Comparison of ENCODE assay signal across 8 cellular contexts in genomic region chr5:172775326-172776234, GRCh38. TPM values are rescaled to one million over a fixed set of nuclear protein-coding genes. Genes with fewer than 3 reads are reported as not detected.
DNase-seq lines count a peak whose midpoint lies in the region; ATAC-seq, FAIRE-seq and TF ChIP-seq lines count a peak whose summit lies in the region.

No MANE protein-coding gene starts in this region.

- in situ Hi-C loops in K562 (cut with MboI) = no loop called here

- TF ChIP-seq CTCF in K562 (IDR thresholded peaks at IDR 0.05 in 2 of 3, conservative IDR thresholded peaks at IDR 0.05 in 1 of 3; ENCODE audit: insufficient read depth in 2 of 3, low read depth in 1 of 3, low read length in 3 of 3) (no peak), left lung (IDR thresholded peaks at IDR 0.05) (no peak), tibial nerve (IDR thresholded peaks at IDR 0.05) (no peak)

- no peak overlapping the region for H3K4me3 Mint-ChIP-seq in activated CD4-positive, alpha-beta T cell treated with anti-CD3 and anti-CD28 coated beads, Interleukin-2, amount 10 ng/mL, durations not matched to agents 7 days and 5 days

- H3K4me2 ChIP-seq in K562 (ENCODE audit: insufficient read depth, low read length) = no peak overlapping the region

- TF ChIP-seq RAD21 in K562 (CRISPR knock-in tag; conservative IDR thresholded peaks at IDR 0.05 in 1 of 2, IDR thresholded peaks at IDR 0.05 in 1 of 2) = no peak

- 0 out of 2 replicates have a peak overlapping the region, but pooled peaks have one; percentile 14 for H2AFZ ChIP-seq in K562 (ENCODE audit: low read depth, low read length)

- POLR2A ChIA-PET in activated CD4-positive, alpha-beta T cell treated with anti-CD3 and anti-CD28 coated beads, Interleukin-2, amount 10 ng/mL, durations not matched to agents 7 days and 5 days (lab: Charles Lee) = no interaction called here
- POLR2A ChIA-PET in K562 (lab: Yijun Ruan, JAX) = interaction anchor here (0.6 to 1.7 kb wide), 5 partner anchors 11 to 155 kb away, joined by 3 to 4 read pairs (median 3); no protein-coding TSS in a partner anchor

- no peaks in the 10 kb centered on the region for H3K27me3 Mint-ChIP-seq in activated CD4-positive, alpha-beta T cell treated with anti-CD3 and anti-CD28 coated beads, Interleukin-2, amount 10 ng/mL, durations not matched to agents 7 days and 5 days

- DNase-seq in activated CD4-positive, alpha-beta T cell treated with anti-CD3 and anti-CD28 coated beads, Interleukin-2, amount 10 ng/mL, durations not matched to agents 7 days and 5 days = no peak
- no peak for DNase-seq in activated CD4-positive, alpha-beta T cell treated with anti-CD3 and anti-CD28 coated beads for 4 hours
- no peak for DNase-seq in K562 (ENCODE audit: extremely low read depth in 1 of 4, low spot score in 3 of 4)
- DNase-seq in left lung = peak; percentile 85 to 89
- DNase-seq in tibial nerve (ENCODE audit: low spot score in 2 of 2) = peak; percentile 79 to 92
- DNase-seq in cerebellar nuclear complex (lab: John Stamatoyannopoulos, UW) = no peak
- no peak for DNase-seq in Ammon's horn (ENCODE audit: low spot score)
- no peak for DNase-seq in NCI-H1436 (lab: John Stamatoyannopoulos, UW)

- no peaks in the 10 kb centered on the region for H3K9me3 Mint-ChIP-seq in activated CD4-positive, alpha-beta T cell treated with anti-CD3 and anti-CD28 coated beads, Interleukin-2, amount 10 ng/mL, durations not matched to agents 7 days and 5 days

- H3K36me3 ChIP-seq in K562 (ENCODE audit: control insufficient read depth, insufficient read depth, low read length) = no peaks in the 10 kb centered on the region
- H3K36me3 ChIP-seq in left lung = peaks cover 0 to 3% of the 10 kb centered on the region in 2 donors
- no peaks in the 10 kb centered on the region for H3K36me3 ChIP-seq in tibial nerve

- peaks cover 52 to 54% of the 10 kb centered on the region in 2 experiments for H3K4me1 ChIP-seq in K562 (replicated peaks in 1 of 2; ENCODE audit: control insufficient read depth in 2 of 2, insufficient read depth in 2 of 2, low read length in 2 of 2)
- peaks cover 52 to 81% of the 10 kb centered on the region in 2 donors for H3K4me1 ChIP-seq in left lung
- peaks cover 0 to 71% (median 46%) of the 10 kb centered on the region in 4 donors for H3K4me1 ChIP-seq in tibial nerve

- H3K4me3 ChIP-seq in K562 (no peak overlapping the region), left lung (no peak overlapping the region), tibial nerve (no peak overlapping the region)

- no peak for FAIRE-seq in K562 (lab: Jason Lieb, UNC)

- no peaks in the 10 kb centered on the region for H3K9me3 ChIP-seq in K562 (replicated peaks; ENCODE audit: control insufficient read depth, insufficient read depth, low read depth, low read length)
- no peaks in the 10 kb centered on the region for H3K9me3 ChIP-seq in left lung
- H3K9me3 ChIP-seq in tibial nerve = no peaks in the 10 kb centered on the region

- TF ChIP-seq POLR2A in K562 (conservative IDR thresholded peaks at IDR 0.05) (no peak), tibial nerve (IDR thresholded peaks at IDR 0.05) (no peak)

- intact Hi-C loops in K562 (cut with micrococcal nuclease) (loop anchor here (10.0 kb wide), 1 partner anchor 549 kb away; the partner anchor contains the start of gene STC2), left lung (cut with DNase I) (loop anchor here in 1 of 2 donors (10.0 kb wide), 2 partner anchors 61 to 89 kb away; no protein-coding TSS in a partner anchor)

- whole genome bisulfite sequencing in K562 (ENCODE audit: insufficient coverage, low coverage, missing lambda C conversion rate) = 83% methylated on average over 11 of the region's 11 CpGs
- 84 to 85% methylated on average over 11 of the region's 11 CpGs for WGBS in tibial nerve, 2 donors

- peak overlapping the region; percentile 20 for H3K27ac Mint-ChIP-seq in activated CD4-positive, alpha-beta T cell treated with anti-CD3 and anti-CD28 coated beads, Interleukin-2, amount 10 ng/mL, durations not matched to agents 7 days and 5 days

- peaks cover 56% of the 10 kb centered on the region for H3K4me1 Mint-ChIP-seq in activated CD4-positive, alpha-beta T cell treated with anti-CD3 and anti-CD28 coated beads, Interleukin-2, amount 10 ng/mL, durations not matched to agents 7 days and 5 days

- peaks cover 5% of the 10 kb centered on the region for H3K79me2 ChIP-seq in K562 (ENCODE audit: control insufficient read depth, insufficient read depth, low read length)

- no peaks in the 10 kb centered on the region for H3K9me1 ChIP-seq in K562 (ENCODE audit: control insufficient read depth, insufficient read depth, low read length)

- no peaks in the 10 kb centered on the region for H3K36me3 Mint-ChIP-seq in activated CD4-positive, alpha-beta T cell treated with anti-CD3 and anti-CD28 coated beads, Interleukin-2, amount 10 ng/mL, durations not matched to agents 7 days and 5 days (ENCODE audit: low read depth)

- H3K9ac ChIP-seq in K562 (ENCODE audit: insufficient read depth in 1 of 2, low read depth in 2 of 2, low read length in 2 of 2) = peak overlapping the region in 1 of 2 experiments; percentile 28; a peak in 2 of 4 replicates

- H4K20me1 ChIP-seq in K562 (replicated peaks; ENCODE audit: control insufficient read depth, insufficient read depth, low read length) = peaks cover under 1% of the 10 kb centered on the region

- H3K27me3 ChIP-seq in K562 (ENCODE audit: control insufficient read depth in 2 of 2, insufficient read depth in 2 of 2, low read length in 2 of 2) (no peaks in the 10 kb centered on the region), left lung (no peaks in the 10 kb centered on the region), tibial nerve (no peaks in the 10 kb centered on the region)

- TF ChIP-seq EP300 in K562 (IDR thresholded peaks at IDR 0.05; ENCODE audit: low read length) (no peak), tibial nerve (IDR thresholded peaks at IDR 0.05) (peak; percentile 64 to 95)

- no TSS peak for BruUV-seq in K562 (replicated peaks; lab: Mats Ljungman, UMichigan)

- CTCF ChIA-PET in activated CD4-positive, alpha-beta T cell treated with anti-CD3 and anti-CD28 coated beads, Interleukin-2, amount 10 ng/mL, durations not matched to agents 7 days and 5 days (lab: Charles Lee) = interaction anchor here (0.8 to 1.4 kb wide), 3 partner anchors 10 to 19 kb away, joined by 3 read pairs; no protein-coding TSS in a partner anchor
- CTCF ChIA-PET in K562 (lab: Yijun Ruan, JAX; ENCODE audit: low intra/inter-chr PET ratio) = no interaction called here

- ATAC-seq in K562 = no peak
- peak; percentile 5 for ATAC-seq in left lung

- H3K27ac ChIP-seq in K562 (ENCODE audit: extremely low read depth, low read depth, low read length) = no peak overlapping the region; the same call in 2 of the 3 replicates
- H3K27ac ChIP-seq in left lung = peak overlapping the region; percentile 80 to 100
- peak overlapping the region; percentile 97 to 99 (median 99) for H3K27ac ChIP-seq in tibial nerve

TF ChIP-seq in K562, 482 proteins besides CTCF, POLR2A, EP300 and RAD21 (continues in another document):
- TF ChIP-seq CEBPG (CRISPR knock-in tag; IDR thresholded peaks at IDR 0.05) (peak; percentile 63; the same call in 1 of the 2 replicates), CEBPG (tag; conservative IDR thresholded peaks at IDR 0.05 in 1 of 2, IDR thresholded peaks at IDR 0.05 in 1 of 2) (peak; percentile 60 to 91)

RNA-seq across cellular contexts. Expression of gene DUSP1, which starts 4.6 kb away (rescaled TPM):
- total RNA-seq in activated CD4-positive, alpha-beta T cell treated with anti-CD3 and anti-CD28 coated beads, Interleukin-2, amount 10 ng/mL, durations not matched to agents 7 days and 5 days = 10 to 100 TPM; 11.3 to 14.9 TPM
- 11.5 and 24.3 TPM in 2 replicates for total RNA-seq in K562 (2011; cell fraction: chromatin; rRNA removed; ENCODE audit: low replicate concordance)
- total RNA-seq in K562 (2011; cell fraction: nucleolus; rRNA removed) = 32.5 and 33.0 TPM in 2 replicates
- 17.9 and 22.4 TPM in 2 replicates for total RNA-seq in K562 (2011; cell fraction: nucleoplasm; rRNA removed)
- 12.8 and 18.9 TPM in 2 replicates for total RNA-seq in K562 (2014; rRNA removed)
- 5.0 and 7.3 TPM in 2 replicates for total RNA-seq in K562 (2014; rRNA removed; fragmentation: Illumina TruSeq; extraction: Trizol)
- 4.4 and 4.8 TPM in 2 replicates for total RNA-seq in K562 (2015; rRNA removed; fragmentation: Illumina TruSeq; extraction: Trizol)
- 14.2 and 17.1 TPM in 2 replicates for total RNA-seq in K562 (2021)
- 12.6 and 13.3 TPM in 2 replicates for polyA plus RNA-seq in K562 (2011; rRNA removed)
- 16.2 and 25.8 TPM in 2 replicates for polyA plus RNA-seq in K562 (2011; cell fraction: cytosol; rRNA removed)
- polyA plus RNA-seq in K562 (2011; cell fraction: nucleus; rRNA removed) = 26.5 and 30.4 TPM in 2 replicates
- 8.3 and 11.4 TPM in 2 replicates for polyA plus RNA-seq in K562 (2012)
- polyA plus RNA-seq in K562 (2014; fragmentation: Illumina TruSeq; extraction: Trizol) = 8.0 and 8.5 TPM in 2 replicates
- 1 to 10 TPM; 2.1 to 3.0 TPM for polyA plus RNA-seq in K562 (2014; fragmentation: Nextera tagmentation; extraction: Ambion mirVana)
- 10.1 and 14.1 TPM in 2 replicates for polyA plus RNA-seq in K562 (2014; rRNA removed)
- 13.6 and 20.8 TPM in 2 replicates for polyA minus RNA-seq in K562 (2011; rRNA and poly(A)+ RNA removed)
- 13.5 and 14.0 TPM in 2 replicates for polyA minus RNA-seq in K562 (2011; cell fraction: cytosol; rRNA and poly(A)+ RNA removed)
- polyA minus RNA-seq in K562 (2011; cell fraction: nucleus; rRNA and poly(A)+ RNA removed) = 23.3 and 31.2 TPM in 2 replicates
- 100 to 1,000 TPM; 203 to 239 TPM for total RNA-seq in left lung
- total RNA-seq in tibial nerve = 1,000 to 10,000 TPM; 1,787 to 2,412 (median 1,885) TPM

RNA-seq across cellular contexts. Expression of gene ERGIC1, which starts 58.5 kb away (rescaled TPM):
- total RNA-seq in activated CD4-positive, alpha-beta T cell treated with anti-CD3 and anti-CD28 coated beads, Interleukin-2, amount 10 ng/mL, durations not matched to agents 7 days and 5 days = 10 to 100 TPM; 43.4 to 45.0 TPM
- 94.3 and 160 TPM in 2 replicates for total RNA-seq in K562 (2011; cell fraction: chromatin; rRNA removed; ENCODE audit: low replicate concordance)
- total RNA-seq in K562 (2011; cell fraction: nucleolus; rRNA removed) = 81.7 and 85.4 TPM in 2 replicates
- 98.5 and 147 TPM in 2 replicates for total RNA-seq in K562 (2011; cell fraction: nucleoplasm; rRNA removed)
- 20.9 and 38.1 TPM in 2 replicates for total RNA-seq in K562 (2014; rRNA removed)
- total RNA-seq in K562 (2014; rRNA removed; fragmentation: Illumina TruSeq; extraction: Trizol) = 33.5 and 38.8 TPM in 2 replicates
- 41.9 and 42.5 TPM in 2 replicates for total RNA-seq in K562 (2015; rRNA removed; fragmentation: Illumina TruSeq; extraction: Trizol)
- 48.0 and 51.3 TPM in 2 replicates for total RNA-seq in K562 (2021)
- polyA plus RNA-seq in K562 (2011; rRNA removed) = 36.4 and 39.2 TPM in 2 replicates
- polyA plus RNA-seq in K562 (2011; cell fraction: cytosol; rRNA removed) = 59.9 and 75.2 TPM in 2 replicates
- 37.4 and 51.3 TPM in 2 replicates for polyA plus RNA-seq in K562 (2011; cell fraction: nucleus; rRNA removed)
- polyA plus RNA-seq in K562 (2012) = 49.8 and 50.4 TPM in 2 replicates
- 58.0 and 68.4 TPM in 2 replicates for polyA plus RNA-seq in K562 (2014; fragmentation: Illumina TruSeq; extraction: Trizol)
- polyA plus RNA-seq in K562 (2014; fragmentation: Nextera tagmentation; extraction: Ambion mirVana) = 10 to 100 TPM in 1 of 2 experiments, 1 to 10 TPM in 1; 5.5 to 11.7 TPM
- polyA plus RNA-seq in K562 (2014; rRNA removed) = 32.9 and 45.5 TPM in 2 replicates
- 42.0 and 52.9 TPM in 2 replicates for polyA minus RNA-seq in K562 (2011; rRNA and poly(A)+ RNA removed)
- 26.8 and 27.7 TPM in 2 replicates for polyA minus RNA-seq in K562 (2011; cell fraction: cytosol; rRNA and poly(A)+ RNA removed)
- 19.5 and 22.5 TPM in 2 replicates for polyA minus RNA-seq in K562 (2011; cell fraction: nucleus; rRNA and poly(A)+ RNA removed)
- total RNA-seq in left lung = 100 to 1,000 TPM; 165 to 229 TPM
- total RNA-seq in tibial nerve = 100 to 1,000 TPM in 2 of 4 donors, 10 to 100 TPM in 2; 60.9 to 123 (median 99.3) TPM

Comparison
In these comparisons a context has a peak if more than half of its experiments do, and no peak if none do; other contexts are left out.
1. DNase-seq: peak in left lung (2 of 2) and tibial nerve (2 of 2); none in activated CD4-positive, alpha-beta T cell treated with anti-CD3 and anti-CD28 coated beads, Interleukin-2, amount 10 ng/mL, durations not matched to agents 7 days and 5 days (single experiment), activated CD4-positive, alpha-beta T cell treated with anti-CD3 and anti-CD28 coated beads for 4 hours (0 of 2), K562 (0 of 4), cerebellar nuclear complex (0 of 2), Ammon's horn (single experiment) and NCI-H1436 (single experiment).
2. RNA of gene DUSP1, which starts 4.6 kb away (total RNA-seq): 1,787 to 2,412 TPM in tibial nerve and 203 to 239 TPM in left lung; 11.3 to 14.9 TPM in activated CD4-positive, alpha-beta T cell treated with anti-CD3 and anti-CD28 coated beads, Interleukin-2, amount 10 ng/mL, durations not matched to agents 7 days and 5 days and 4.4 to 33.0 TPM in K562; every median in the first group is over 4 times any median in the second.